33 cellular contexts compared by ENCODE assay signal in genomic region chr1:45473302-45473701, GRCh38. TPM values are rescaled to one million over a fixed set of nuclear protein-coding genes. Genes with fewer than 3 reads are reported as not detected.
A peak's percentile ranks its signal among the peaks of the same experiment; 100 is the strongest.
DNase-seq lines count a peak whose midpoint lies in the region; ATAC-seq and TF ChIP-seq lines count a peak whose summit lies in the region.
"Had no signal": no experiment of that assay in that cellular context is flagged by ENCODE, and none has a peak within 500 bp of the region (broad histone marks: within the 10 kb centered on the region; RNA-seq: fewer than 3 reads in every experiment).

No MANE protein-coding gene starts in this region.

- no peak overlapping the region for H3K4me3 ChIP-seq in GM23338
- H3K4me3 ChIP-seq: adrenal gland, body of pancreas, esophagus muscularis mucosa, HAP-1, right atrium auricular region, tibial artery had no signal

- ATAC-seq in GM18498 (IDR thresholded peaks at IDR 0.05; ENCODE audit: unreplicated experiment) (peak; percentile 55), GM21390 (IDR thresholded peaks at IDR 0.05; ENCODE audit: unreplicated experiment) (peak; percentile 59), HG03520 (IDR thresholded peaks at IDR 0.05; ENCODE audit: unreplicated experiment) (peak; percentile 47), memory B cell (ENCODE audit: low read depth) (peak; percentile 52), GM23338 (no peak)
- ATAC-seq: activated T-helper 17 cell treated with anti-CD3 and anti-CD28 coated beads, Interleukin-2, amount 50 U/mL, for 72 hours; body of pancreas; left ventricle myocardium superior had no signal

- H3K4me1 Mint-ChIP-seq in memory B cell (peaks cover 34% of the 10 kb centered on the region), GM23338 (no peaks in the 10 kb centered on the region; the same call in 2 of the 3 replicates)
- no peaks in the 10 kb centered on the region for H3K4me1 Mint-ChIP-seq in activated T-helper 1 cell treated with anti-CD3 and anti-CD28 coated beads, Interleukin-12 subunit alpha, Interleukin-12 subunit beta, Interleukin-2, Interleukin-4 antibody, amounts not matched to agents 30 ng/mL and 10 ng/mL and 1 ng/mL, durations not matched to agents 14 hours and 24 hours and 36 hours (ENCODE audit: low read depth)
- H3K4me1 Mint-ChIP-seq: activated naive CD4-positive, alpha-beta T cell treated with anti-CD3 and anti-CD28 coated beads, Interleukin-2, amount 10 ng/mL, durations not matched to agents 7 days and 5 days; activated T-helper 17 cell treated with anti-CD3 and anti-CD28 coated beads, Interleukin-2, amount 50 U/mL, for 72 hours; CD8-positive, alpha-beta memory T cell; neural crest cell had no signal

- no peak for TF ChIP-seq CTCF in GM23338 (conservative IDR thresholded peaks at IDR 0.05; ENCODE audit: low read depth in 2 of 2)

- H3K27me3 ChIP-seq in GM23338 (ENCODE audit: insufficient read depth), result no peaks in the 10 kb centered on the region
- H3K27me3 ChIP-seq: adrenal gland, BE2C, body of pancreas, esophagus muscularis mucosa, right atrium auricular region, tibial artery had no signal

- no peaks in the 10 kb centered on the region for H3K9me2 ChIP-seq in GM23338 (ENCODE audit: insufficient read depth)

- H3K36me3 Mint-ChIP-seq in memory B cell, result peaks cover 2% of the 10 kb centered on the region
- no peaks in the 10 kb centered on the region for H3K36me3 Mint-ChIP-seq in GM23338 (ENCODE audit: low read depth)
- H3K36me3 Mint-ChIP-seq in activated T-helper 1 cell treated with anti-CD3 and anti-CD28 coated beads, Interleukin-12 subunit alpha, Interleukin-12 subunit beta, Interleukin-2, Interleukin-4 antibody, amounts not matched to agents 30 ng/mL and 10 ng/mL and 1 ng/mL, durations not matched to agents 14 hours and 24 hours and 36 hours (ENCODE audit: low read depth), result no peaks in the 10 kb centered on the region
- H3K36me3 Mint-ChIP-seq: activated naive CD4-positive, alpha-beta T cell treated with anti-CD3 and anti-CD28 coated beads, Interleukin-2, amount 10 ng/mL, durations not matched to agents 7 days and 5 days had no signal

- no peak overlapping the region for H3K27ac ChIP-seq in GM23338 (ENCODE audit: low read depth)
- H3K27ac ChIP-seq: adrenal gland, body of pancreas, esophagus muscularis mucosa, parathyroid adenoma, right atrium auricular region, tibial artery had no signal

- H4K20me1 ChIP-seq in GM23338 (replicated peaks; ENCODE audit: insufficient read depth), result peaks cover 4% of the 10 kb centered on the region; the same call in 1 of the 2 replicates

- H2AFZ ChIP-seq in GM23338, result no peak overlapping the region
- H2AFZ ChIP-seq: parathyroid adenoma had no signal

- H3K9me3 Mint-ChIP-seq in memory B cell (no peaks in the 10 kb centered on the region), GM23338 (no peaks in the 10 kb centered on the region)
- H3K9me3 Mint-ChIP-seq in activated T-helper 1 cell treated with anti-CD3 and anti-CD28 coated beads, Interleukin-12 subunit alpha, Interleukin-12 subunit beta, Interleukin-2, Interleukin-4 antibody, amounts not matched to agents 30 ng/mL and 10 ng/mL and 1 ng/mL, durations not matched to agents 14 hours and 24 hours and 36 hours, result no peaks in the 10 kb centered on the region
- H3K9me3 Mint-ChIP-seq: activated CD4-positive, alpha-beta memory T cell treated with anti-CD3 and anti-CD28 coated beads, Interleukin-2, amount 10 ng/mL, durations not matched to agents 7 days and 5 days; activated naive CD4-positive, alpha-beta T cell treated with anti-CD3 and anti-CD28 coated beads, Interleukin-2, amount 10 ng/mL, durations not matched to agents 7 days and 5 days; activated T-helper 17 cell treated with anti-CD3 and anti-CD28 coated beads, Interleukin-2, amount 50 U/mL, for 72 hours; CD8-positive, alpha-beta memory T cell; neural crest cell; T-helper 2 cell treated with Interferon-gamma antibody and Interleukin-4, amounts not matched to agents 5 μg/mL and 100 μg/mL, for 36 hours had no signal

- H3K4me1 ChIP-seq in GM23338 (ENCODE audit: insufficient read depth), result no peaks in the 10 kb centered on the region
- H3K4me1 ChIP-seq: adrenal gland, BE2C, body of pancreas, esophagus muscularis mucosa, HAP-1, parathyroid adenoma, right atrium auricular region, tibial artery had no signal

- H3K79me2 ChIP-seq in GM23338 (replicated peaks; ENCODE audit: insufficient read depth), result no peaks in the 10 kb centered on the region
- H3K79me2 ChIP-seq: parathyroid adenoma had no signal

- intact Hi-C loops in activated T-helper 1 cell treated with anti-CD3 and anti-CD28 coated beads, Interleukin-12 subunit alpha, Interleukin-12 subunit beta, Interleukin-2, Interleukin-4 antibody, amounts not matched to agents 30 ng/mL and 10 ng/mL and 1 ng/mL, durations not matched to agents 14 hours and 24 hours and 36 hours (cut with micrococcal nuclease), result no loop called here

- H3K36me3 ChIP-seq in GM23338 (ENCODE audit: insufficient read depth), result no peaks in the 10 kb centered on the region
- H3K36me3 ChIP-seq: adrenal gland, BE2C, esophagus muscularis mucosa, HAP-1, right atrium auricular region, tibial artery had no signal

- 0 out of 2 replicates have a peak, but pooled peaks cover 3% of the 10 kb centered on the region for H3F3A ChIP-seq in GM23338 (replicated peaks; ENCODE audit: low read depth)

- DNase-seq in memory B cell (ENCODE audit: low spot score in 2 of 2) (no peak), HT-29 (ENCODE audit: low spot score) (no peak), GM23338 (ENCODE audit: low spot score) (no peak)
- no peak for DNase-seq in stimulated activated CD4-positive, alpha-beta T cell treated with anti-CD3 and anti-CD28 coated beads, Interleukin-15, amount 100 ng/mL, for 24 hours
- no peak for DNase-seq in activated T-helper 1 cell treated with anti-CD3 and anti-CD28 coated beads, Interleukin-12 subunit alpha, Interleukin-12 subunit beta, Interleukin-2, Interleukin-4 antibody, amounts not matched to agents 30 ng/mL and 10 ng/mL and 1 ng/mL, durations not matched to agents 14 hours and 24 hours and 36 hours (ENCODE audit: low spot score)
- DNase-seq: activated CD4-positive, alpha-beta memory T cell treated with anti-CD3 and anti-CD28 coated beads, Interleukin-2, amount 10 ng/mL, durations not matched to agents 7 days and 5 days; activated CD8-positive, alpha-beta memory T cell treated with anti-CD3 and anti-CD28 coated beads, Interleukin-2, amount 50 U/mL, for 48 hours; activated naive CD4-positive, alpha-beta T cell treated with anti-CD3 and anti-CD28 coated beads, Interleukin-2, amount 10 ng/mL, durations not matched to agents 7 days and 5 days; adrenal gland; BE2C; body of pancreas; CD8-positive, alpha-beta memory T cell; EL; foreskin fibroblast; islet precursor cell; left ventricle myocardium superior; NCI-H2107; NCI-H345; NCI-H69; SIG-M5; small intestine; stimulated activated CD4-positive, alpha-beta T cell treated with anti-CD3 and anti-CD28 coated beads, Interleukin-1b, Interleukin-23, amount 100 ng/mL, for 48 hours; tibial artery had no signal

- peak overlapping the region; percentile 41 for H3K27ac Mint-ChIP-seq in memory B cell
- no peak overlapping the region for H3K27ac Mint-ChIP-seq in GM23338
- no peak overlapping the region for H3K27ac Mint-ChIP-seq in activated T-helper 1 cell treated with anti-CD3 and anti-CD28 coated beads, Interleukin-12 subunit alpha, Interleukin-12 subunit beta, Interleukin-2, Interleukin-4 antibody, amounts not matched to agents 30 ng/mL and 10 ng/mL and 1 ng/mL, durations not matched to agents 14 hours and 24 hours and 36 hours
- H3K27ac Mint-ChIP-seq: activated CD4-positive, alpha-beta memory T cell treated with anti-CD3 and anti-CD28 coated beads, Interleukin-2, amount 10 ng/mL, durations not matched to agents 7 days and 5 days; activated naive CD4-positive, alpha-beta T cell treated with anti-CD3 and anti-CD28 coated beads, Interleukin-2, amount 10 ng/mL, durations not matched to agents 7 days and 5 days; activated T-helper 17 cell treated with anti-CD3 and anti-CD28 coated beads, Interleukin-2, amount 50 U/mL, for 72 hours; T-helper 2 cell treated with Interferon-gamma antibody and Interleukin-4, amounts not matched to agents 5 μg/mL and 100 μg/mL, for 36 hours had no signal

- H3K27me3 Mint-ChIP-seq in memory B cell (no peaks in the 10 kb centered on the region), GM23338 (ENCODE audit: insufficient read depth, low read depth, poor library complexity) (no peaks in the 10 kb centered on the region)
- H3K27me3 Mint-ChIP-seq in activated T-helper 1 cell treated with anti-CD3 and anti-CD28 coated beads, Interleukin-12 subunit alpha, Interleukin-12 subunit beta, Interleukin-2, Interleukin-4 antibody, amounts not matched to agents 30 ng/mL and 10 ng/mL and 1 ng/mL, durations not matched to agents 14 hours and 24 hours and 36 hours (ENCODE audit: insufficient read depth), result no peaks in the 10 kb centered on the region
- H3K27me3 Mint-ChIP-seq: activated CD4-positive, alpha-beta memory T cell treated with anti-CD3 and anti-CD28 coated beads, Interleukin-2, amount 10 ng/mL, durations not matched to agents 7 days and 5 days; activated naive CD4-positive, alpha-beta T cell treated with anti-CD3 and anti-CD28 coated beads, Interleukin-2, amount 10 ng/mL, durations not matched to agents 7 days and 5 days; activated T-helper 17 cell treated with anti-CD3 and anti-CD28 coated beads, Interleukin-2, amount 50 U/mL, for 72 hours; CD8-positive, alpha-beta memory T cell had no signal

- H3K4me3 Mint-ChIP-seq in memory B cell (no peak overlapping the region), GM23338 (no peak overlapping the region)
- no peak overlapping the region for H3K4me3 Mint-ChIP-seq in activated T-helper 1 cell treated with anti-CD3 and anti-CD28 coated beads, Interleukin-12 subunit alpha, Interleukin-12 subunit beta, Interleukin-2, Interleukin-4 antibody, amounts not matched to agents 30 ng/mL and 10 ng/mL and 1 ng/mL, durations not matched to agents 14 hours and 24 hours and 36 hours
- H3K4me3 Mint-ChIP-seq: activated CD4-positive, alpha-beta memory T cell treated with anti-CD3 and anti-CD28 coated beads, Interleukin-2, amount 10 ng/mL, durations not matched to agents 7 days and 5 days; activated naive CD4-positive, alpha-beta T cell treated with anti-CD3 and anti-CD28 coated beads, Interleukin-2, amount 10 ng/mL, durations not matched to agents 7 days and 5 days; activated T-helper 17 cell treated with anti-CD3 and anti-CD28 coated beads, Interleukin-2, amount 50 U/mL, for 72 hours; CD8-positive, alpha-beta memory T cell; neural crest cell; T-helper 2 cell treated with Interferon-gamma antibody and Interleukin-4, amounts not matched to agents 5 μg/mL and 100 μg/mL, for 36 hours had no signal

- no peak overlapping the region for H3K4me2 ChIP-seq in GM23338

RNA-seq across cellular contexts. Expression of gene TESK2, which starts 17.7 kb away (rescaled TPM):
- 2.0 and 2.9 TPM in 2 replicates for total RNA-seq in HT-29 (2014; rRNA removed; shearing (Covaris generic))
- 11.4 and 14.0 TPM in 2 replicates for total RNA-seq in GM23338 (2014; rRNA removed; shearing (Covaris generic))
- 5.2 and 6.0 TPM in 2 replicates for polyA plus RNA-seq in GM23338 (2016; fragmentation: Nextera tagmentation; extraction: Ambion mirVana)
- total RNA-seq in activated T-helper 1 cell treated with anti-CD3 and anti-CD28 coated beads, Interleukin-12 subunit alpha, Interleukin-12 subunit beta, Interleukin-2, Interleukin-4 antibody, amounts not matched to agents 30 ng/mL and 10 ng/mL and 1 ng/mL, durations not matched to agents 14 hours and 24 hours and 36 hours, result 1.4 and 1.6 TPM in 2 replicates

RNA-seq across cellular contexts. Expression of gene CCDC163, which starts 26.6 kb away (rescaled TPM):
- total RNA-seq in HT-29 (2014; rRNA removed; shearing (Covaris generic)), result 0.71 and 1.5 TPM in 2 replicates
- 1.2 and 1.6 TPM in 2 replicates for total RNA-seq in GM23338 (2014; rRNA removed; shearing (Covaris generic))
- 4.5 and 4.6 TPM in 2 replicates for polyA plus RNA-seq in GM23338 (2016; fragmentation: Nextera tagmentation; extraction: Ambion mirVana)
- total RNA-seq in activated T-helper 1 cell treated with anti-CD3 and anti-CD28 coated beads, Interleukin-12 subunit alpha, Interleukin-12 subunit beta, Interleukin-2, Interleukin-4 antibody, amounts not matched to agents 30 ng/mL and 10 ng/mL and 1 ng/mL, durations not matched to agents 14 hours and 24 hours and 36 hours, result 3.5 and 4.5 TPM in 2 replicates

RNA-seq across cellular contexts. Expression of gene MMACHC, which starts 26.8 kb away (rescaled TPM):
- 6.8 and 6.9 TPM in 2 replicates for total RNA-seq in HT-29 (2014; rRNA removed; shearing (Covaris generic))
- total RNA-seq in GM23338 (2014; rRNA removed; shearing (Covaris generic)), result 3.0 and 3.7 TPM in 2 replicates
- polyA plus RNA-seq in GM23338 (2016; fragmentation: Nextera tagmentation; extraction: Ambion mirVana), result 4.6 and 4.9 TPM in 2 replicates
- 10.4 and 10.6 TPM in 2 replicates for total RNA-seq in activated T-helper 1 cell treated with anti-CD3 and anti-CD28 coated beads, Interleukin-12 subunit alpha, Interleukin-12 subunit beta, Interleukin-2, Interleukin-4 antibody, amounts not matched to agents 30 ng/mL and 10 ng/mL and 1 ng/mL, durations not matched to agents 14 hours and 24 hours and 36 hours

RNA-seq across cellular contexts. Expression of gene PRDX1, which starts 48.4 kb away (rescaled TPM):
- 630 and 644 TPM in 2 replicates for total RNA-seq in HT-29 (2014; rRNA removed; shearing (Covaris generic))
- 1,070 and 1,109 TPM in 2 replicates for total RNA-seq in GM23338 (2014; rRNA removed; shearing (Covaris generic))
- polyA plus RNA-seq in GM23338 (2016; fragmentation: Nextera tagmentation; extraction: Ambion mirVana), result 2,149 and 2,351 TPM in 2 replicates
- total RNA-seq in activated T-helper 1 cell treated with anti-CD3 and anti-CD28 coated beads, Interleukin-12 subunit alpha, Interleukin-12 subunit beta, Interleukin-2, Interleukin-4 antibody, amounts not matched to agents 30 ng/mL and 10 ng/mL and 1 ng/mL, durations not matched to agents 14 hours and 24 hours and 36 hours, result 635 and 655 TPM in 2 replicates
